In genomic region chr7:138616085-138616484, GRCh38 we compare ENCODE assay signal across 28 cellular contexts.
"Had no signal": no experiment of that assay in that cellular context is flagged by ENCODE, and none has a peak within 500 bp of the region (broad histone marks: within the 10 kb centered on the region; RNA-seq: fewer than 3 reads in every experiment).

No MANE protein-coding gene starts in this region.

- ATAC-seq: effector memory CD8-positive, alpha-beta T cell; esophagus mucosa; foreskin keratinocyte; gastrocnemius medialis; gastroesophageal sphincter; heart left ventricle; heart right ventricle had no signal

- H3K4me1 ChIP-seq: colonic mucosa, esophagus muscularis mucosa, esophagus squamous epithelium, foreskin keratinocyte, gastrocnemius medialis, gastroesophageal sphincter, heart left ventricle, heart right ventricle had no signal

- H3K36me3 ChIP-seq: colonic mucosa, esophagus muscularis mucosa, esophagus squamous epithelium, gastrocnemius medialis, gastroesophageal sphincter, heart left ventricle, heart right ventricle had no signal

- H3K27ac ChIP-seq: colonic mucosa, coronary artery, dorsolateral prefrontal cortex, epithelial cell of prostate, esophagus muscularis mucosa, esophagus squamous epithelium, foreskin keratinocyte, gastrocnemius medialis, gastroesophageal sphincter, heart left ventricle, heart right ventricle had no signal

- H3K4me3 ChIP-seq: colonic mucosa, coronary artery, dorsolateral prefrontal cortex, esophagus muscularis mucosa, esophagus squamous epithelium, gastrocnemius medialis, gastroesophageal sphincter, heart left ventricle, heart right ventricle had no signal

- FAIRE-seq: colon, endometrium, endothelial cell of umbilical vein, frontal cortex had no signal

- DNase-seq: colonic mucosa; cortex of kidney; dermis blood vessel endothelial cell; dorsolateral prefrontal cortex; effector CD4-positive, alpha-beta T cell; effector CD8-positive, alpha-beta T cell; effector memory CD4-positive, alpha-beta T cell; effector memory CD8-positive, alpha-beta T cell; endodermal cell; erythroblast; esophagus squamous epithelium; foreskin fibroblast; foreskin keratinocyte; foreskin melanocyte; gastrocnemius medialis; glutamatergic neuron; head of caudate nucleus; heart left ventricle; heart right ventricle had no signal

- H3K9me3 ChIP-seq: colonic mucosa, esophagus muscularis mucosa, esophagus squamous epithelium, gastrocnemius medialis, gastroesophageal sphincter, heart left ventricle, heart right ventricle had no signal

- H3K27me3 ChIP-seq: colonic mucosa, esophagus muscularis mucosa, esophagus squamous epithelium, foreskin keratinocyte, gastrocnemius medialis, gastroesophageal sphincter, heart left ventricle, heart right ventricle had no signal
